1 cellular context compared by ENCODE assay signal in the genomic region with DNA sequence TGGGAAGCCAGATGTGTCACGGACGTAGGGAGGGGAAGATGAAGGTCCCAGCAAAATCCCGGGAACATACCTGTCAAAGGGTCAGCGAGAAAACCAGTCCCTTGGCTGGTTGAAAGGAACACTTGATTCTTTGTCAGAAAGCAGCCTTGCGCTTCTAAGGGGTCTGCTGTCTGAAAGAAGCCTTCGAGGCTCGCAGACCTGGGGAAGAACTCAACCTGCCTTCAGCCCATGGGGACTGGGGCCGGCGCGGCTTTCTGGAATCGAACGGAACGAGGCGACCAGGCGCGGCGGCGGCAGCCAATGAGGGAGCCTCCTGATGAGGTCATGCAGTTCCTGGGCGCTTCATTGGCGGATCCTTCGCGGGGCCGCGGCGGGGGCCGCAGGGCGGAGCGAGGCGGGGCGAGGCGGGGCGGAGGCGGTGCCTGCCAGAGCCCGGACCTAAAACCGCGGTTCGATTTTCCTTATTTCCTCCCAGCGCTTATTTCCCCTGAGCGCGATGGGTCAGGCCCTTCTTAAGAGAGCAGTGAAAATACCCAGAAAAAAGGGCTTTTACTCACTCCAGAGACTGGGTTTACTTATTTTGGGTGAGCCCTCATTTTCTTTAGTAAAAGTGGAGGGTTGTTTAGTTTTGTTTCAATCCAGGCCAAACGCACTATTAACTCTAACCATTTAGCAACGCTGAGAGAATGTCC.
TF ChIP-seq lines count a peak whose summit lies in the region.

No MANE protein-coding gene starts in this region.

TF ChIP-seq in HepG2, 621 proteins besides CTCF, POLR2A, EP300 and RAD21 (continued from another document and continues in another):
- TF ChIP-seq, protein P1, sequence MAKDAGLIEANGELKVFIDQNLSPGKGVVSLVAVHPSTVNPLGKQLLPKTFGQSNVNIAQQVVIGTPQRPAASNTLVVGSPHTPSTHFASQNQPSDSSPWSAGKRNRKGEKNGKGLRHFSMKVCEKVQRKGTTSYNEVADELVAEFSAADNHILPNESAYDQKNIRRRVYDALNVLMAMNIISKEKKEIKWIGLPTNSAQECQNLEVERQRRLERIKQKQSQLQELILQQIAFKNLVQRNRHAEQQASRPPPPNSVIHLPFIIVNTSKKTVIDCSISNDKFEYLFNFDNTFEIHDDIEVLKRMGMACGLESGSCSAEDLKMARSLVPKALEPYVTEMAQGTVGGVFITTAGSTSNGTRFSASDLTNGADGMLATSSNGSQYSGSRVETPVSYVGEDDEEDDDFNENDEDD (CRISPR knock-in tag; IDR thresholded peaks at IDR 0.05; ENCODE audit: borderline replicate concordance), result peak; percentile 92; the same call in 1 of the 2 replicates
- TF ChIP-seq, protein P2, sequence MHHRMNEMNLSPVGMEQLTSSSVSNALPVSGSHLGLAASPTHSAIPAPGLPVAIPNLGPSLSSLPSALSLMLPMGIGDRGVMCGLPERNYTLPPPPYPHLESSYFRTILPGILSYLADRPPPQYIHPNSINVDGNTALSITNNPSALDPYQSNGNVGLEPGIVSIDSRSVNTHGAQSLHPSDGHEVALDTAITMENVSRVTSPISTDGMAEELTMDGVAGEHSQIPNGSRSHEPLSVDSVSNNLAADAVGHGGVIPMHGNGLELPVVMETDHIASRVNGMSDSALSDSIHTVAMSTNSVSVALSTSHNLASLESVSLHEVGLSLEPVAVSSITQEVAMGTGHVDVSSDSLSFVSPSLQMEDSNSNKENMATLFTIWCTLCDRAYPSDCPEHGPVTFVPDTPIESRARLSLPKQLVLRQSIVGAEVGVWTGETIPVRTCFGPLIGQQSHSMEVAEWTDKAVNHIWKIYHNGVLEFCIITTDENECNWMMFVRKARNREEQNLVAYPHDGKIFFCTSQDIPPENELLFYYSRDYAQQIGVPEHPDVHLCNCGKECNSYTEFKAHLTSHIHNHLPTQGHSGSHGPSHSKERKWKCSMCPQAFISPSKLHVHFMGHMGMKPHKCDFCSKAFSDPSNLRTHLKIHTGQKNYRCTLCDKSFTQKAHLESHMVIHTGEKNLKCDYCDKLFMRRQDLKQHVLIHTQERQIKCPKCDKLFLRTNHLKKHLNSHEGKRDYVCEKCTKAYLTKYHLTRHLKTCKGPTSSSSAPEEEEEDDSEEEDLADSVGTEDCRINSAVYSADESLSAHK (CRISPR knock-in tag; IDR thresholded peaks at IDR 0.05; ENCODE audit: borderline replicate concordance), result no peak
- TF ChIP-seq SP1 (IDR thresholded peaks at IDR 0.05) (no peak), SP1 (CRISPR knock-in tag; IDR thresholded peaks at IDR 0.05) (peak; percentile 47), TCF12 (IDR thresholded peaks at IDR 0.05) (no peak), TCF12 (CRISPR knock-in tag; IDR thresholded peaks at IDR 0.05) (no peak), NFATC3 (CRISPR knock-in tag; IDR thresholded peaks at IDR 0.05) (no peak), ZNF10 (CRISPR knock-in tag; IDR thresholded peaks at IDR 0.05; ENCODE audit: borderline replicate concordance, low read depth) (no peak), ETV5 (CRISPR knock-in tag; IDR thresholded peaks at IDR 0.05; ENCODE audit: borderline replicate concordance) (no peak; the same call in 1 of the 2 replicates), STAT5B (CRISPR knock-in tag; IDR thresholded peaks at IDR 0.05) (no peak), THAP11 (CRISPR knock-in tag; IDR thresholded peaks at IDR 0.05) (0 out of 2 replicates have a peak, but pooled peaks have one; percentile 16), MLLT10 (CRISPR knock-in tag; IDR thresholded peaks at IDR 0.05) (no peak), ZNF670 (CRISPR knock-in tag; IDR thresholded peaks at IDR 0.05; ENCODE audit: borderline replicate concordance) (peak; percentile 89), MXI1 (IDR thresholded peaks at IDR 0.05; ENCODE audit: borderline replicate concordance, low read depth, low read length) (no peak), ZKSCAN8 (CRISPR knock-in tag; IDR thresholded peaks at IDR 0.05; ENCODE audit: borderline replicate concordance) (no peak), ELF1 (CRISPR knock-in tag; IDR thresholded peaks at IDR 0.05) (no peak), GTF2F1 (IDR thresholded peaks at IDR 0.05; ENCODE audit: low read length) (no peak), PAF1 (CRISPR knock-in tag; IDR thresholded peaks at IDR 0.05) (no peak), SETDB1 (CRISPR knock-in tag; IDR thresholded peaks at IDR 0.05; ENCODE audit: borderline replicate concordance) (no peak), ZNF737 (CRISPR knock-in tag; IDR thresholded peaks at IDR 0.05; ENCODE audit: borderline replicate concordance) (no peak), HMGA1 (CRISPR knock-in tag; conservative IDR thresholded peaks at IDR 0.05) (no peak), PHF21A (CRISPR knock-in tag; IDR thresholded peaks at IDR 0.05) (peak; percentile 59; the same call in 1 of the 2 replicates), TP53 (CRISPR knock-in tag; conservative IDR thresholded peaks at IDR 0.05) (no peak), CENPX (CRISPR knock-in tag; IDR thresholded peaks at IDR 0.05) (no peak)
- TF ChIP-seq, protein P3, sequence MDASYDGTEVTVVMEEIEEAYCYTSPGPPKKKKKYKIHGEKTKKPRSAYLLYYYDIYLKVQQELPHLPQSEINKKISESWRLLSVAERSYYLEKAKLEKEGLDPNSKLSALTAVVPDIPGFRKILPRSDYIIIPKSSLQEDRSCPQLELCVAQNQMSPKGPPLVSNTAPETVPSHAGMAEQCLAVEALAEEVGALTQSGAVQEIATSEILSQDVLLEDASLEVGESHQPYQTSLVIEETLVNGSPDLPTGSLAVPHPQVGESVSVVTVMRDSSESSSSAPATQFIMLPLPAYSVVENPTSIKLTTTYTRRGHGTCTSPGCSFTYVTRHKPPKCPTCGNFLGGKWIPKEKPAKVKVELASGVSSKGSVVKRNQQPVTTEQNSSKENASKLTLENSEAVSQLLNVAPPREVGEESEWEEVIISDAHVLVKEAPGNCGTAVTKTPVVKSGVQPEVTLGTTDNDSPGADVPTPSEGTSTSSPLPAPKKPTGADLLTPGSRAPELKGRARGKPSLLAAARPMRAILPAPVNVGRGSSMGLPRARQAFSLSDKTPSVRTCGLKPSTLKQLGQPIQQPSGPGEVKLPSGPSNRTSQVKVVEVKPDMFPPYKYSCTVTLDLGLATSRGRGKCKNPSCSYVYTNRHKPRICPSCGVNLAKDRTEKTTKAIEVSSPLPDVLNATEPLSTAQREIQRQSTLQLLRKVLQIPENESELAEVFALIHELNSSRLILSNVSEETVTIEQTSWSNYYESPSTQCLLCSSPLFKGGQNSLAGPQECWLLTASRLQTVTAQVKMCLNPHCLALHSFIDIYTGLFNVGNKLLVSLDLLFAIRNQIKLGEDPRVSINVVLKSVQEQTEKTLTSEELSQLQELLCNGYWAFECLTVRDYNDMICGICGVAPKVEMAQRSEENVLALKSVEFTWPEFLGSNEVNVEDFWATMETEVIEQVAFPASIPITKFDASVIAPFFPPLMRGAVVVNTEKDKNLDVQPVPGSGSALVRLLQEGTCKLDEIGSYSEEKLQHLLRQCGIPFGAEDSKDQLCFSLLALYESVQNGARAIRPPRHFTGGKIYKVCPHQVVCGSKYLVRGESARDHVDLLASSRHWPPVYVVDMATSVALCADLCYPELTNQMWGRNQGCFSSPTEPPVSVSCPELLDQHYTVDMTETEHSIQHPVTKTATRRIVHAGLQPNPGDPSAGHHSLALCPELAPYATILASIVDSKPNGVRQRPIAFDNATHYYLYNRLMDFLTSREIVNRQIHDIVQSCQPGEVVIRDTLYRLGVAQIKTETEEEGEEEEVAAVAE (CRISPR knock-in tag; IDR thresholded peaks at IDR 0.05; ENCODE audit: borderline replicate concordance), result no peak
- TF ChIP-seq, protein P4, sequence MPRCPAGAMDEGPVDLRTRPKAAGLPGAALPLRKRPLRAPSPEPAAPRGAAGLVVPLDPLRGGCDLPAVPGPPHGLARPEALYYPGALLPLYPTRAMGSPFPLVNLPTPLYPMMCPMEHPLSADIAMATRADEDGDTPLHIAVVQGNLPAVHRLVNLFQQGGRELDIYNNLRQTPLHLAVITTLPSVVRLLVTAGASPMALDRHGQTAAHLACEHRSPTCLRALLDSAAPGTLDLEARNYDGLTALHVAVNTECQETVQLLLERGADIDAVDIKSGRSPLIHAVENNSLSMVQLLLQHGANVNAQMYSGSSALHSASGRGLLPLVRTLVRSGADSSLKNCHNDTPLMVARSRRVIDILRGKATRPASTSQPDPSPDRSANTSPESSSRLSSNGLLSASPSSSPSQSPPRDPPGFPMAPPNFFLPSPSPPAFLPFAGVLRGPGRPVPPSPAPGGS (CRISPR knock-in tag; IDR thresholded peaks at IDR 0.05), result no peak
- TF ChIP-seq, protein P5, sequence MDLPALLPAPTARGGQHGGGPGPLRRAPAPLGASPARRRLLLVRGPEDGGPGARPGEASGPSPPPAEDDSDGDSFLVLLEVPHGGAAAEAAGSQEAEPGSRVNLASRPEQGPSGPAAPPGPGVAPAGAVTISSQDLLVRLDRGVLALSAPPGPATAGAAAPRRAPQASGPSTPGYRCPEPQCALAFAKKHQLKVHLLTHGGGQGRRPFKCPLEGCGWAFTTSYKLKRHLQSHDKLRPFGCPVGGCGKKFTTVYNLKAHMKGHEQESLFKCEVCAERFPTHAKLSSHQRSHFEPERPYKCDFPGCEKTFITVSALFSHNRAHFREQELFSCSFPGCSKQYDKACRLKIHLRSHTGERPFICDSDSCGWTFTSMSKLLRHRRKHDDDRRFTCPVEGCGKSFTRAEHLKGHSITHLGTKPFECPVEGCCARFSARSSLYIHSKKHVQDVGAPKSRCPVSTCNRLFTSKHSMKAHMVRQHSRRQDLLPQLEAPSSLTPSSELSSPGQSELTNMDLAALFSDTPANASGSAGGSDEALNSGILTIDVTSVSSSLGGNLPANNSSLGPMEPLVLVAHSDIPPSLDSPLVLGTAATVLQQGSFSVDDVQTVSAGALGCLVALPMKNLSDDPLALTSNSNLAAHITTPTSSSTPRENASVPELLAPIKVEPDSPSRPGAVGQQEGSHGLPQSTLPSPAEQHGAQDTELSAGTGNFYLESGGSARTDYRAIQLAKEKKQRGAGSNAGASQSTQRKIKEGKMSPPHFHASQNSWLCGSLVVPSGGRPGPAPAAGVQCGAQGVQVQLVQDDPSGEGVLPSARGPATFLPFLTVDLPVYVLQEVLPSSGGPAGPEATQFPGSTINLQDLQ (CRISPR knock-in tag; IDR thresholded peaks at IDR 0.05), result no peak
- TF ChIP-seq, protein P6, sequence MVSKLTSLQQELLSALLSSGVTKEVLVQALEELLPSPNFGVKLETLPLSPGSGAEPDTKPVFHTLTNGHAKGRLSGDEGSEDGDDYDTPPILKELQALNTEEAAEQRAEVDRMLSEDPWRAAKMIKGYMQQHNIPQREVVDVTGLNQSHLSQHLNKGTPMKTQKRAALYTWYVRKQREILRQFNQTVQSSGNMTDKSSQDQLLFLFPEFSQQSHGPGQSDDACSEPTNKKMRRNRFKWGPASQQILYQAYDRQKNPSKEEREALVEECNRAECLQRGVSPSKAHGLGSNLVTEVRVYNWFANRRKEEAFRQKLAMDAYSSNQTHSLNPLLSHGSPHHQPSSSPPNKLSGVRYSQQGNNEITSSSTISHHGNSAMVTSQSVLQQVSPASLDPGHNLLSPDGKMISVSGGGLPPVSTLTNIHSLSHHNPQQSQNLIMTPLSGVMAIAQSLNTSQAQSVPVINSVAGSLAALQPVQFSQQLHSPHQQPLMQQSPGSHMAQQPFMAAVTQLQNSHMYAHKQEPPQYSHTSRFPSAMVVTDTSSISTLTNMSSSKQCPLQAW (CRISPR knock-in tag; IDR thresholded peaks at IDR 0.05), result no peak
- TF ChIP-seq, protein P7, sequence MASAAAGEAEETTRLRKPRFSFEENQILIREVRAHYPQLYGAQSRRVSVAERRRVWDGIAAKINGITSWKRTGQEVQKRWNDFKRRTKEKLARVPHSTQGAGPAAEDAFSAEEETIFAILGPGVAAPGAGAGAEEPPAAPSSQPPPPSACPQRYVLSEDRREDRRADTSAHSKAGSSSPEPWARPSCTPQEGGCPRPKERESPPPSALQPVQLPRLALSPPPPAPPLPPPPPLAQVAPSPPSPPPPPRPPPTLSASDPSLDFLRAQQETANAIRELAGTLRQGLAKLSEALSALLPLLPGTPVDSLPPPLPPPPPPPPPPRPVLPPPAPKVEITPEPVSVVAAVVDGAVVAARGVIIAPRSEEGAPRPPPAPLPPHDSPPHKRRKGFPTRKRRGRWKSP (CRISPR knock-in tag; IDR thresholded peaks at IDR 0.05), result peak; percentile 69; the same call in 1 of the 2 replicates
- TF ChIP-seq, protein P8, sequence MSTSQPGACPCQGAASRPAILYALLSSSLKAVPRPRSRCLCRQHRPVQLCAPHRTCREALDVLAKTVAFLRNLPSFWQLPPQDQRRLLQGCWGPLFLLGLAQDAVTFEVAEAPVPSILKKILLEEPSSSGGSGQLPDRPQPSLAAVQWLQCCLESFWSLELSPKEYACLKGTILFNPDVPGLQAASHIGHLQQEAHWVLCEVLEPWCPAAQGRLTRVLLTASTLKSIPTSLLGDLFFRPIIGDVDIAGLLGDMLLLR (CRISPR knock-in tag; IDR thresholded peaks at IDR 0.05), result 0 out of 2 replicates have a peak, but pooled peaks have one; percentile 49
- TF ChIP-seq, protein P9, sequence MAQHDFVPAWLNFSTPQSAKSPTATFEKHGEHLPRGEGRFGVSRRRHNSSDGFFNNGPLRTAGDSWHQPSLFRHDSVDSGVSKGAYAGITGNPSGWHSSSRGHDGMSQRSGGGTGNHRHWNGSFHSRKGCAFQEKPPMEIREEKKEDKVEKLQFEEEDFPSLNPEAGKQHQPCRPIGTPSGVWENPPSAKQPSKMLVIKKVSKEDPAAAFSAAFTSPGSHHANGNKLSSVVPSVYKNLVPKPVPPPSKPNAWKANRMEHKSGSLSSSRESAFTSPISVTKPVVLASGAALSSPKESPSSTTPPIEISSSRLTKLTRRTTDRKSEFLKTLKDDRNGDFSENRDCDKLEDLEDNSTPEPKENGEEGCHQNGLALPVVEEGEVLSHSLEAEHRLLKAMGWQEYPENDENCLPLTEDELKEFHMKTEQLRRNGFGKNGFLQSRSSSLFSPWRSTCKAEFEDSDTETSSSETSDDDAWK (CRISPR knock-in tag; IDR thresholded peaks at IDR 0.05), result no peak
- TF ChIP-seq, protein P10, sequence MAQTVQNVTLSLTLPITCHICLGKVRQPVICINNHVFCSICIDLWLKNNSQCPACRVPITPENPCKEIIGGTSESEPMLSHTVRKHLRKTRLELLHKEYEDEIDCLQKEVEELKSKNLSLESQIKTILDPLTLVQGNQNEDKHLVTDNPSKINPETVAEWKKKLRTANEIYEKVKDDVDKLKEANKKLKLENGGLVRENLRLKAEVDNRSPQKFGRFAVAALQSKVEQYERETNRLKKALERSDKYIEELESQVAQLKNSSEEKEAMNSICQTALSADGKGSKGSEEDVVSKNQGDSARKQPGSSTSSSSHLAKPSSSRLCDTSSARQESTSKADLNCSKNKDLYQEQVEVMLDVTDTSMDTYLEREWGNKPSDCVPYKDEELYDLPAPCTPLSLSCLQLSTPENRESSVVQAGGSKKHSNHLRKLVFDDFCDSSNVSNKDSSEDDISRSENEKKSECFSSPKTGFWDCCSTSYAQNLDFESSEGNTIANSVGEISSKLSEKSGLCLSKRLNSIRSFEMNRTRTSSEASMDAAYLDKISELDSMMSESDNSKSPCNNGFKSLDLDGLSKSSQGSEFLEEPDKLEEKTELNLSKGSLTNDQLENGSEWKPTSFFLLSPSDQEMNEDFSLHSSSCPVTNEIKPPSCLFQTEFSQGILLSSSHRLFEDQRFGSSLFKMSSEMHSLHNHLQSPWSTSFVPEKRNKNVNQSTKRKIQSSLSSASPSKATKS (CRISPR knock-in tag; IDR thresholded peaks at IDR 0.05), result no peak
- TF ChIP-seq, protein P11, sequence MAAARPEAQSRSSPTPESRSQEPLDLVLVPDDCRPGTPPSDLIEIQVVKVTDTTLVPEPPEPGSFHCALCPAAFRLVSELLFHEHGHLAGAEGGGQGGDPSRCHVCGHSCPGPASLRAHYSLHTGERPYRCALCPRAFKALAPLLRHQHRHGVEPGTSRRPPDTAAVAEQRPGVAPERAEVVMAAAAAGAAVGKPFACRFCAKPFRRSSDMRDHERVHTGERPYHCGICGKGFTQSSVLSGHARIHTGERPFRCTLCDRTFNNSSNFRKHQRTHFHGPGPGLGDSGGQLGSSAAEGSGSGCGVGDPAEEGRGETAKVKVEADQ (CRISPR knock-in tag; IDR thresholded peaks at IDR 0.05; ENCODE audit: borderline replicate concordance), result no peak
